Comparison of ENCODE assay signal across 6 cellular contexts in the genomic region with DNA sequence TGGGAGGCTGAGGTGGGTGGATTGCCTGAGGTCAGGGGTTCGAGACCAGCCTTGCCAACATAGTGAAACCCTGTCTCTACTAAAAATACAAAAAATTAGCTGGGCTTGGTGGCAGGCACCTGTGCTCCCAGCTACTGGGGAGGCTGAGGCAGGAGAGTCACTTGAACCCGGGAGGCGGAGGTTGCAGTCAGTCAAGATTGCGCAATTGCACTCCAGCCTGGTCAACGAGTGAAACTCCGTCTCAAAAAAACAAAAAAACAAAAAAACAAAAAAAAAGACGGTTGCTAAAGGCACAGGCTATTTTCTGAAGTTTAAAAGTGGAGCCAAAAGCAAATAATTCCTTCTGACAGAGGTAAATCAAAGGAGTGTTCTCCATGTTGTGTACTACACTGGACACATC. TPM values are rescaled to one million over a fixed set of nuclear protein-coding genes. Genes with fewer than 3 reads are reported as not detected.
DNase-seq lines count a peak whose midpoint lies in the region; ATAC-seq, FAIRE-seq and TF ChIP-seq lines count a peak whose summit lies in the region.
"Not testable (repeated sequence)": the region's sequence is repeated elsewhere in the genome, so short reads cannot be mapped to it uniquely, and the experiment has no call there.

No MANE protein-coding gene starts in this region.

- not testable (repeated sequence) for H3K56ac ChIP-seq in IMR-90 (ENCODE audit: extremely low read depth, insufficient read depth, low read length); H1 (replicated peaks; ENCODE audit: insufficient read length, low read depth, low read length)

- H4K20me1 ChIP-seq in IMR-90 (ENCODE audit: insufficient read depth, low read length); K562 (replicated peaks; ENCODE audit: control insufficient read depth, insufficient read depth, low read length); H1 (replicated peaks in 1 of 2; ENCODE audit: control insufficient read depth in 1 of 2, insufficient read depth in 2 of 2, low read length in 2 of 2); HepG2 (ENCODE audit: insufficient read depth, low read length): not testable (repeated sequence)

- not testable (repeated sequence) for TF ChIP-seq EP300 in A549 (IDR thresholded peaks at IDR 0.05); Ishikawa (IDR thresholded peaks at IDR 0.05; ENCODE audit: borderline replicate concordance); K562 (IDR thresholded peaks at IDR 0.05; ENCODE audit: low read length); H1 (IDR thresholded peaks at IDR 0.05; ENCODE audit: borderline replicate concordance in 1 of 2, low read depth in 2 of 2, low read length in 2 of 2); HepG2 (IDR thresholded peaks at IDR 0.05; ENCODE audit: low read depth in 2 of 2, low read length in 2 of 2); HepG2 (CRISPR knock-in tag; IDR thresholded peaks at IDR 0.05; ENCODE audit: borderline replicate concordance)

- not testable (repeated sequence) for BruUV-seq in IMR-90 (replicated peaks; lab: Mats Ljungman, UMichigan); K562 (replicated peaks; lab: Mats Ljungman, UMichigan); HepG2 (replicated peaks; lab: Mats Ljungman, UMichigan)

- H2BK120ac ChIP-seq in IMR-90 (ENCODE audit: low read depth, low read length); H1 (replicated peaks; ENCODE audit: low read depth, low read length): not testable (repeated sequence)

- POLR2A ChIA-PET in A549 (lab: Yijun Ruan, JAX); IMR-90 (lab: Charles Lee; ENCODE audit: unreplicated experiment); K562 (lab: Yijun Ruan, JAX); H1 (lab: Charles Lee; ENCODE audit: partially characterized antibody); HepG2 (lab: Yijun Ruan, JAX): not testable (repeated sequence)

- not testable (repeated sequence) for H4K8ac ChIP-seq in IMR-90 (ENCODE audit: low read depth in 2 of 2, low read length in 2 of 2); H1 (ENCODE audit: extremely low read depth, insufficient read depth, low read length)

- H3K14ac ChIP-seq in IMR-90 (replicated peaks; ENCODE audit: low read depth, low read length); H1 (ENCODE audit: insufficient read length): not testable (repeated sequence)

- not testable (repeated sequence) for H2AFZ ChIP-seq in IMR-90 (replicated peaks; ENCODE audit: low read length, poor library complexity); K562 (ENCODE audit: low read depth, low read length); H1 (ENCODE audit: low read length); HepG2 (ENCODE audit: low read length)

- H3K18ac ChIP-seq in IMR-90 (ENCODE audit: low read depth, low read length); H1 (ENCODE audit: extremely low read depth, low read length): not testable (repeated sequence)

- 93% methylated on average over 7 of the region's 7 CpGs for WGBS in A549 (ENCODE audit: missing lambda C conversion rate)
- WGBS in IMR-90 (ENCODE audit: extremely low coverage in 2 of 2, insufficient read length in 1 of 2), 2 experiments = no CpG with 5 or more reads among the region's 7 CpGs
- 78% methylated on average over 5 of the region's 7 CpGs for WGBS in K562 (ENCODE audit: insufficient coverage, low coverage, missing lambda C conversion rate)
- 96% methylated on average over 5 of the region's 7 CpGs; no CpG with 5 or more reads in 1 of the 2 experiments for WGBS in H1 (ENCODE audit: extremely low coverage in 1 of 2, insufficient coverage in 1 of 2, insufficient read length in 1 of 2, insufficient replicate concordance in 2 of 2, low coverage in 1 of 2, low lambda C conversion rate in 2 of 2, missing lambda C conversion rate in 1 of 2), 2 experiments
- 94% methylated on average over 7 of the region's 7 CpGs for WGBS in HepG2 (ENCODE audit: low lambda C conversion rate)

- not testable (repeated sequence) for H3K27me3 ChIP-seq in IMR-90 (ENCODE audit: control insufficient read depth, insufficient read depth, low read length); K562 (ENCODE audit: control insufficient read depth in 2 of 2, insufficient read depth in 2 of 2, low read length in 2 of 2); H1 (replicated peaks in 1 of 4; ENCODE audit: control insufficient read depth in 3 of 4, extremely low read depth in 1 of 4, insufficient read depth in 3 of 4, low read length in 3 of 4); HepG2 (ENCODE audit: control insufficient read depth in 1 of 2, insufficient read depth in 2 of 2, low read length in 2 of 2)

- not testable (repeated sequence) for H2BK5ac ChIP-seq in IMR-90 (ENCODE audit: low read depth, low read length, poor library complexity, severe bottlenecking); H1 (ENCODE audit: low read depth, low read length)

- H2BK15ac ChIP-seq in IMR-90 (ENCODE audit: low read depth, low read length); H1 (ENCODE audit: low read length): not testable (repeated sequence)

- not testable (repeated sequence) for TF ChIP-seq RAD21 in A549 (conservative IDR thresholded peaks at IDR 0.05 in 1 of 2, IDR thresholded peaks at IDR 0.05 in 1 of 2); IMR-90 (IDR thresholded peaks at IDR 0.05; ENCODE audit: low read length); Ishikawa (IDR thresholded peaks at IDR 0.05; ENCODE audit: low read depth); K562 (CRISPR knock-in tag; conservative IDR thresholded peaks at IDR 0.05 in 1 of 2, IDR thresholded peaks at IDR 0.05 in 1 of 2); H1 (IDR thresholded peaks at IDR 0.05 in 1 of 2, conservative IDR thresholded peaks at IDR 0.05 in 1 of 2; ENCODE audit: low read depth in 2 of 2, low read length in 2 of 2); HepG2 (CRISPR knock-in tag; IDR thresholded peaks at IDR 0.05)

- H2BK20ac ChIP-seq in IMR-90 (ENCODE audit: low read depth, low read length); H1 (ENCODE audit: low read length): not testable (repeated sequence)

- not testable (repeated sequence) for H4K91ac ChIP-seq in IMR-90 (ENCODE audit: insufficient read depth, low read depth, low read length); H1 (replicated peaks; ENCODE audit: insufficient read length, low read length)

- dilution Hi-C loops in IMR-90 (cut with HindIII; ENCODE audit: low sequenced_read_pairs, unreplicated experiment) = not testable (repeated sequence)

- not testable (repeated sequence) for H3K4me2 ChIP-seq in A549; IMR-90 (ENCODE audit: low read depth, low read length); K562 (ENCODE audit: insufficient read depth, low read length); H1 (ENCODE audit: insufficient read depth in 1 of 2, low read depth in 2 of 2, low read length in 2 of 2); HepG2 (ENCODE audit: low read depth, low read length)

- H3K23ac ChIP-seq in IMR-90 (ENCODE audit: low read depth, low read length); H1 (ENCODE audit: insufficient read length): not testable (repeated sequence)

- H2AK5ac ChIP-seq in IMR-90 (ENCODE audit: low read depth, low read length); H1 (ENCODE audit: low read depth, low read length): not testable (repeated sequence)

- not testable (repeated sequence) for H3K4me1 ChIP-seq in A549; IMR-90 (ENCODE audit: control insufficient read depth, insufficient read depth, low read length); K562 (replicated peaks in 1 of 2; ENCODE audit: control insufficient read depth in 2 of 2, insufficient read depth in 2 of 2, low read length in 2 of 2); H1 (replicated peaks in 1 of 4; ENCODE audit: control insufficient read depth in 3 of 4, insufficient read depth in 4 of 4, low read length in 3 of 4); HepG2 (ENCODE audit: insufficient read depth, low read length)

- H3K9me1 ChIP-seq in IMR-90 (ENCODE audit: insufficient read depth, low read length); K562 (ENCODE audit: control insufficient read depth, insufficient read depth, low read length): not testable (repeated sequence)

- not testable (repeated sequence) for FAIRE-seq in A549 (lab: Jason Lieb, UNC); K562 (lab: Jason Lieb, UNC); H1 (lab: Jason Lieb, UNC); HepG2 (lab: Jason Lieb, UNC)

- not testable (repeated sequence) for H4K5ac ChIP-seq in IMR-90 (ENCODE audit: low read depth, low read length); H1 (ENCODE audit: insufficient read length, low read depth, low read length)

- ATAC-seq in A549; IMR-90 (ENCODE audit: low read depth); K562; HepG2: not testable (repeated sequence)

- not testable (repeated sequence) for TF ChIP-seq POLR2A in A549 (IDR thresholded peaks at IDR 0.05; ENCODE audit: low read length); IMR-90 (IDR thresholded peaks at IDR 0.05; ENCODE audit: low read depth, low read length); K562 (conservative IDR thresholded peaks at IDR 0.05); H1 (IDR thresholded peaks at IDR 0.05; ENCODE audit: control extremely low read depth in 1 of 2, low read depth in 2 of 2, low read length in 2 of 2); HepG2 (IDR thresholded peaks at IDR 0.05; ENCODE audit: insufficient read depth in 1 of 2, low read depth in 2 of 2, low read length in 2 of 2)

- not testable (repeated sequence) for TF ChIP-seq CTCF in A549 (IDR thresholded peaks at IDR 0.05); IMR-90 (conservative IDR thresholded peaks at IDR 0.05; ENCODE audit: low read depth, low read length); K562 (IDR thresholded peaks at IDR 0.05 in 2 of 3, conservative IDR thresholded peaks at IDR 0.05 in 1 of 3; ENCODE audit: insufficient read depth in 2 of 3, low read depth in 1 of 3, low read length in 3 of 3); H1 (IDR thresholded peaks at IDR 0.05; ENCODE audit: control extremely low read depth in 1 of 3, insufficient read depth in 1 of 3, low read depth in 1 of 3, low read length in 3 of 3); HepG2 (CRISPR knock-in tag; IDR thresholded peaks at IDR 0.05)

- CTCF ChIA-PET in A549 (lab: Yijun Ruan, JAX); IMR-90 (lab: Yijun Ruan, JAX); K562 (lab: Yijun Ruan, JAX; ENCODE audit: low intra/inter-chr PET ratio); HepG2 (lab: Yijun Ruan, JAX; ENCODE audit: low intra/inter-chr PET ratio, low total read pairs): not testable (repeated sequence)
- CTCF ChIA-PET in H1 (lab: Charles Lee; ENCODE audit: partially characterized antibody) = interaction anchor here (0.7 kb wide), 1 partner anchor 206 kb away, joined by 3 read pairs; no protein-coding TSS in a partner anchor

- intact Hi-C loops in IMR-90 (cut with micrococcal nuclease); K562 (cut with micrococcal nuclease); HepG2 (cut with micrococcal nuclease; ENCODE audit: unreplicated experiment): not testable (repeated sequence)

- H3K4ac ChIP-seq in IMR-90 (ENCODE audit: low read depth, low read length); H1 (replicated peaks; ENCODE audit: insufficient read length, low read depth, low read length): not testable (repeated sequence)

- H3K4me3 ChIP-seq in A549; IMR-90 (ENCODE audit: insufficient read depth, low read depth, low read length); K562; H1 (ENCODE audit: extremely low read depth in 1 of 4, insufficient read depth in 2 of 4, low read depth in 3 of 4, low read length in 4 of 4); HepG2 (replicated peaks in 1 of 3; ENCODE audit: insufficient read depth in 1 of 3, low read depth in 2 of 3, low read length in 3 of 3): not testable (repeated sequence)

- not testable (repeated sequence) for H3K9ac ChIP-seq in IMR-90 (ENCODE audit: low read depth, low read length); K562 (ENCODE audit: insufficient read depth in 1 of 2, low read depth in 2 of 2, low read length in 2 of 2); H1 (replicated peaks in 1 of 4; ENCODE audit: extremely low read depth in 1 of 4, low read depth in 3 of 4, low read length in 3 of 4); HepG2 (ENCODE audit: insufficient read depth, low read depth, low read length)

- not testable (repeated sequence) for H3K23me2 ChIP-seq in H1 (ENCODE audit: low read depth, low read length)

- H3K79me1 ChIP-seq in IMR-90 (ENCODE audit: low read depth in 1 of 2, low read length in 2 of 2) = peaks cover 35 to 59% of the 10 kb centered on the region in 2 experiments
- not testable (repeated sequence) for H3K79me1 ChIP-seq in H1 (ENCODE audit: low read depth, low read length)

- H3K36me3 ChIP-seq in IMR-90 (ENCODE audit: control insufficient read depth, insufficient read depth, low read length); K562 (ENCODE audit: control insufficient read depth, insufficient read depth, low read length); H1 (ENCODE audit: control insufficient read depth in 2 of 4, insufficient read depth in 4 of 4, low read length in 3 of 4): not testable (repeated sequence)
- H3K36me3 ChIP-seq in HepG2 (replicated peaks in 1 of 2; ENCODE audit: control insufficient read depth in 1 of 2, insufficient read depth in 2 of 2, low read length in 2 of 2) = peaks cover 7 to 28% of the 10 kb centered on the region in 2 experiments; a peak in 3 of 5 replicates

- in situ Hi-C loops in IMR-90 (cut with MboI; ENCODE audit: low sequenced_read_pairs); K562 (cut with MboI); HepG2 (cut with HindIII; ENCODE audit: extremely low pct_ligation_motif_present, low pct_unique_long_range_greater_than_20kb): not testable (repeated sequence)

- DNase-seq in A549 (ENCODE audit: low read depth in 1 of 2, low spot score in 1 of 2); IMR-90; K562 (ENCODE audit: extremely low read depth in 1 of 4, low spot score in 3 of 4); H1 (ENCODE audit: low read depth in 1 of 2, low spot score in 2 of 2); HepG2 (ENCODE audit: low spot score): not testable (repeated sequence)

- not testable (repeated sequence) for H3K79me2 ChIP-seq in K562 (ENCODE audit: control insufficient read depth, insufficient read depth, low read length); H1 (ENCODE audit: control insufficient read depth in 1 of 2, insufficient read depth in 2 of 2, low read length in 2 of 2); HepG2 (ENCODE audit: insufficient read depth, low read length)

- H2AK9ac ChIP-seq in IMR-90 (replicated peaks; ENCODE audit: low read depth, low read length, poor library complexity) = not testable (repeated sequence)

- peaks cover 16% of the 10 kb centered on the region for H3K9me3 ChIP-seq in A549
- not testable (repeated sequence) for H3K9me3 ChIP-seq in IMR-90 (ENCODE audit: control insufficient read depth, insufficient read depth, low read length); K562 (replicated peaks; ENCODE audit: control insufficient read depth, insufficient read depth, low read depth, low read length); H1 (ENCODE audit: insufficient read depth in 2 of 2, low read depth in 1 of 2, low read length in 1 of 2)
- peaks cover 17% of the 10 kb centered on the region; the same call in 1 of the 2 replicates for H3K9me3 ChIP-seq in HepG2 (ENCODE audit: low read length)

- not testable (repeated sequence) for H3K27ac ChIP-seq in A549; IMR-90 (ENCODE audit: insufficient read depth, low read length); K562 (ENCODE audit: extremely low read depth, low read depth, low read length); H1 (ENCODE audit: low read depth, low read length); HepG2 (ENCODE audit: extremely low read length, insufficient read depth, low read length)

- H2BK12ac ChIP-seq in H1 (ENCODE audit: low read depth, low read length) = not testable (repeated sequence)

RNA-seq across cellular contexts. Expression of gene ZMYND11, which starts 50.3 kb away (rescaled TPM):
- polyA plus RNA-seq in A549 (2011; rRNA removed) (77.1 and 99.7 TPM in 2 replicates), A549 (2017; fragmentation: RNase III; extraction: RNeasy Plus Mini Kit Qiagen cat#74134 plus additional on column Dnase treatment) (47.5 to 49.6 TPM (median 47.7 TPM) in 3 replicates), IMR-90 (2012; rRNA removed) (32.5 and 39.5 TPM in 2 replicates), K562 (2011; rRNA removed) (7.6 and 8.8 TPM in 2 replicates), K562 (2014; fragmentation: Illumina TruSeq; extraction: Trizol) (9.5 and 11.8 TPM in 2 replicates), K562 (2014; fragmentation: Nextera tagmentation; extraction: Ambion mirVana) (1 to 10 TPM; 2.7 to 4.8 TPM), K562 (2014; rRNA removed) (7.1 and 8.6 TPM in 2 replicates), H1 (2011; rRNA removed) (4.4 and 7.5 TPM in 2 replicates), HepG2 (2011; rRNA removed) (14.4 and 17.5 TPM in 2 replicates)
- 22.7 and 23.3 TPM in 2 replicates for polyA plus RNA-seq in A549 (2012; cell fraction: cytosol; rRNA removed)
- 9.8 and 12.1 TPM in 2 replicates for polyA plus RNA-seq in A549 (2012; cell fraction: nucleus; rRNA removed)
- 29.6 and 32.5 TPM in 2 replicates for polyA minus RNA-seq in A549 (2011; rRNA and poly(A)+ RNA removed)
- total RNA-seq in IMR-90 (2012; rRNA removed) (72.2 and 80.3 TPM in 2 replicates), K562 (2014; rRNA removed) (7.7 and 8.6 TPM in 2 replicates), K562 (2014; rRNA removed; fragmentation: Illumina TruSeq; extraction: Trizol) (12.0 and 14.3 TPM in 2 replicates), K562 (2015; rRNA removed; fragmentation: Illumina TruSeq; extraction: Trizol) (11.6 and 13.8 TPM in 2 replicates), K562 (2021) (9.8 and 9.9 TPM in 2 replicates), HepG2 (2016; rRNA removed; fragmentation: Illumina TruSeq; extraction: Trizol) (38.7 and 51.6 TPM in 2 replicates)
- polyA plus RNA-seq in IMR-90 (2012; cell fraction: cytosol; rRNA removed) = 5.0 and 5.7 TPM in 2 replicates
- 7.9 and 61.8 TPM in 2 replicates for polyA plus RNA-seq in IMR-90 (2012; cell fraction: nucleus; rRNA removed; ENCODE audit: low replicate concordance)
- total RNA-seq in K562 (2011; cell fraction: chromatin; rRNA removed; ENCODE audit: low replicate concordance) = 2.8 and 9.9 TPM in 2 replicates
- 2.5 and 3.2 TPM in 2 replicates for total RNA-seq in K562 (2011; cell fraction: nucleolus; rRNA removed)
- total RNA-seq in K562 (2011; cell fraction: nucleoplasm; rRNA removed) = 2.3 and 4.0 TPM in 2 replicates
- polyA plus RNA-seq in K562 (2011; cell fraction: cytosol; rRNA removed) = 1.3 and 2.5 TPM in 2 replicates
- 8.6 and 11.3 TPM in 2 replicates for polyA plus RNA-seq in K562 (2011; cell fraction: nucleus; rRNA removed)
- polyA plus RNA-seq in K562 (2012) = 7.4 and 9.2 TPM in 2 replicates
- polyA minus RNA-seq in K562 (2011; rRNA and poly(A)+ RNA removed) = 14.2 and 16.1 TPM in 2 replicates
- 4.1 and 6.2 TPM in 2 replicates for polyA minus RNA-seq in K562 (2011; cell fraction: cytosol; rRNA and poly(A)+ RNA removed)
- 2.7 and 5.1 TPM in 2 replicates for polyA minus RNA-seq in K562 (2011; cell fraction: nucleus; rRNA and poly(A)+ RNA removed)
- total RNA-seq in H1 (2021; fragmentation: NEBNext Ultra II Directional; extraction: Animal tissue kit (Norgen Biotek cat#: 25700)) = 24.3 and 26.6 TPM in 2 replicates
- polyA plus RNA-seq in H1 (2011; cell fraction: cytosol; rRNA removed) = 9.0 TPM
- 11.6 TPM for polyA plus RNA-seq in H1 (2011; cell fraction: nucleus; rRNA removed)
- 15.7 to 24.8 TPM (median 18.2 TPM) in 4 replicates for polyA plus RNA-seq in H1 (2012, experiment 1 of 2)
- polyA plus RNA-seq in H1 (2012, experiment 2 of 2) = 1.3 TPM
- 14.6 TPM for polyA plus RNA-seq in H1 (2013, experiment 1 of 2)
- 12.8 TPM for polyA plus RNA-seq in H1 (2013, experiment 2 of 2)
- polyA minus RNA-seq in H1 (2011; rRNA and poly(A)+ RNA removed) = 12.1 and 18.5 TPM in 2 replicates
- 8.1 TPM for polyA minus RNA-seq in H1 (2011; cell fraction: cytosol; rRNA and poly(A)+ RNA removed)
- polyA minus RNA-seq in H1 (2011; cell fraction: nucleus; rRNA and poly(A)+ RNA removed) = 32.0 TPM
- 41.7 and 43.0 TPM in 2 replicates for total RNA-seq in HepG2 (2016; cell fraction: cytosol; rRNA removed; fragmentation: Illumina TruSeq; extraction: Trizol; ENCODE audit: low read depth)
- total RNA-seq in HepG2 (2016; cell fraction: insoluble cytoplasmic fraction; rRNA removed; fragmentation: Illumina TruSeq; extraction: Trizol) = 39.7 and 45.5 TPM in 2 replicates
- total RNA-seq in HepG2 (2016; cell fraction: membrane; rRNA removed; fragmentation: Illumina TruSeq; extraction: Trizol) = 41.4 and 46.8 TPM in 2 replicates
- 26.0 and 28.1 TPM in 2 replicates for total RNA-seq in HepG2 (2016; cell fraction: nucleus; rRNA removed; fragmentation: Illumina TruSeq; extraction: Trizol)
- polyA plus RNA-seq in HepG2 (2011; cell fraction: cytosol; rRNA removed) = 7.1 and 10.5 TPM in 2 replicates
- 15.3 and 16.1 TPM in 2 replicates for polyA plus RNA-seq in HepG2 (2011; cell fraction: nucleus; rRNA removed)
- 20.6 and 22.6 TPM in 2 replicates for polyA plus RNA-seq in HepG2 (2012)
- polyA plus RNA-seq in HepG2 (2016; cell fraction: cytosol; fragmentation: Illumina TruSeq; extraction: Trizol; ENCODE audit: low read depth) = 6.9 and 7.8 TPM in 2 replicates
- polyA plus RNA-seq in HepG2 (2016; cell fraction: insoluble cytoplasmic fraction; fragmentation: Illumina TruSeq; extraction: Trizol; ENCODE audit: low read depth) = 49.4 TPM in 2 replicates
- polyA plus RNA-seq in HepG2 (2016; cell fraction: membrane; fragmentation: Illumina TruSeq; extraction: Trizol; ENCODE audit: low read depth) = 19.0 and 22.8 TPM in 2 replicates
- polyA plus RNA-seq in HepG2 (2016; cell fraction: nucleus; fragmentation: Illumina TruSeq; extraction: Trizol; ENCODE audit: insufficient read depth, low read depth) = 38.6 and 42.2 TPM in 2 replicates
- polyA minus RNA-seq in HepG2 (2011; rRNA and poly(A)+ RNA removed; ENCODE audit: low replicate concordance) = 10.0 and 17.5 TPM in 2 replicates
- polyA minus RNA-seq in HepG2 (2011; cell fraction: cytosol; rRNA and poly(A)+ RNA removed) = 14.3 and 19.5 TPM in 2 replicates
- polyA minus RNA-seq in HepG2 (2011; cell fraction: nucleus; rRNA and poly(A)+ RNA removed) = 14.9 and 19.9 TPM in 2 replicates
